ENCODE assay signal across 19 cellular contexts in the genomic region with DNA sequence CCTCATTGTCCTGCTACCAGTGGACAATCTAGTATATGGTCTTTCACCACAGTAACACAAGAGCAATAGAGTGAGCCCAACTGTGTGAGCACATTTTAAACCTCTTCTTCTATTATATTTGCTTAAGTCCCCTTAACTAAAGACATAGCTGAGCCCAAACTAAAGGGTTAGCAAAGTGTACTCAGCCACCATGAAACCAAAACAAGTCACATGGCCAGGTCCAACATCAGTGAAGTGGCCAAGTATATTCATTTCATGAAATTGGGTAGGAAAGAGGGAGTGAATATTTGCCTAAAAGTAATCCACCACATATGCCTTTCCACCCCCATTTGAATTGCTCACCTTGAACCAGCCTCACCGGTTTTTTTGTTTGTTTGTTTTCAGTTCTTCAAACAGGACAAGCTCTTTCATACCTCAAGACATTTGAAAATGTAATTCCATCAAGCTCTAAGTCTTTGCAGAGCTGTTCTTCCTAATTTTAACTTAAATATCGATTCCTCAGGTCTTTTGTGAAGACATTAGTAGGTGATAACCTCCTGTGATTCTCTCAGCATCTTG.
DNase-seq lines count a peak whose midpoint lies in the region; ATAC-seq, FAIRE-seq and TF ChIP-seq lines count a peak whose summit lies in the region.
"Had no signal": no experiment of that assay in that cellular context is flagged by ENCODE, and none has a peak within 500 bp of the region (broad histone marks: within the 10 kb centered on the region; RNA-seq: fewer than 3 reads in every experiment).

No MANE protein-coding gene starts in this region.

- H3K4me1 ChIP-seq in IMR-90 (ENCODE audit: control insufficient read depth, insufficient read depth, low read length): no peaks in the 10 kb centered on the region

- H2AFZ ChIP-seq in IMR-90 (replicated peaks; ENCODE audit: low read length, poor library complexity): no peak overlapping the region
- H2AFZ ChIP-seq: GM23338 had no signal

- CTCF ChIA-PET in IMR-90 (lab: Yijun Ruan, JAX): interaction anchor here (0.7 to 0.8 kb wide), 2 partner anchors 74 to 597 kb away, joined by 3 read pairs; no protein-coding TSS in a partner anchor

- no peak overlapping the region for H2AK5ac ChIP-seq in IMR-90 (ENCODE audit: low read depth, low read length)

- H4K5ac ChIP-seq in IMR-90 (ENCODE audit: low read depth, low read length): no peak overlapping the region

- peak; percentile 40 for FAIRE-seq in bronchial epithelial cell (lab: Jason Lieb, UNC)
- FAIRE-seq: D721Med, G401.6, GM12892 had no signal

- WGBS in IMR-90 (ENCODE audit: extremely low coverage in 2 of 2, insufficient read length in 1 of 2), 2 experiments: no CpG with 5 or more reads among the region's 2 CpGs

- H3K4me2 ChIP-seq in IMR-90 (ENCODE audit: low read depth, low read length): no peak overlapping the region
- H3K4me2 ChIP-seq: BLaER1, GM23338 had no signal

- DNase-seq in DMS53 treated with DMSO at 0.1 percent for 48 hours (lab: John Stamatoyannopoulos, UW; ENCODE audit: unreplicated experiment) (peak; percentile 25), DMS79 treated with DMSO at 0.1 percent for 48 hours (lab: John Stamatoyannopoulos, UW) (peak; percentile 15), IMR-90 (no peak), bronchial epithelial cell (ENCODE audit: low read depth) (peak; percentile 71), MG63 (no peak), brain microvascular endothelial cell (no peak)
- DNase-seq: CD4-positive, CD25-positive, alpha-beta regulatory T cell; CD8-positive, alpha-beta T cell; DND-41; H9 had no signal

- no peak overlapping the region; the same call in 1 of the 2 replicates for H3K14ac ChIP-seq in IMR-90 (replicated peaks; ENCODE audit: low read depth, low read length)

- in situ Hi-C loops in IMR-90 (cut with MboI; ENCODE audit: low sequenced_read_pairs) (no loop called here), brain microvascular endothelial cell (cut with HindIII; ENCODE audit: low pct_ligation_motif_present, low sequenced_read_pairs) (no loop called here)

- H3K9me3 ChIP-seq in IMR-90 (ENCODE audit: control insufficient read depth, insufficient read depth, low read length): no peaks in the 10 kb centered on the region
- H3K9me3 ChIP-seq in MG63: no peaks in the 10 kb centered on the region
- H3K9me3 ChIP-seq: BLaER1 had no signal

- H3K27ac ChIP-seq in IMR-90 (ENCODE audit: insufficient read depth, low read length) (no peak overlapping the region), brain microvascular endothelial cell (no peak overlapping the region)
- H3K27ac ChIP-seq: BLaER1, C4-2B had no signal

- no peak for TF ChIP-seq POLR2A in IMR-90 (IDR thresholded peaks at IDR 0.05; ENCODE audit: low read depth, low read length)

- no peak overlapping the region for H3K18ac ChIP-seq in IMR-90 (ENCODE audit: low read depth, low read length)

- TF ChIP-seq CTCF in IMR-90 (conservative IDR thresholded peaks at IDR 0.05; ENCODE audit: low read depth, low read length) (no peak), bronchial epithelial cell (IDR thresholded peaks at IDR 0.05; ENCODE audit: insufficient read depth, low read length, severe bottlenecking) (no peak), brain microvascular endothelial cell (IDR thresholded peaks at IDR 0.05; ENCODE audit: low read depth, low read length, missing control alignments) (no peak)

- POLR2A ChIA-PET in IMR-90 (lab: Charles Lee; ENCODE audit: unreplicated experiment): no interaction called here

- no peaks in the 10 kb centered on the region for H4K20me1 ChIP-seq in IMR-90 (ENCODE audit: insufficient read depth, low read length)
- H4K20me1 ChIP-seq: BLaER1 had no signal

- intact Hi-C loops in IMR-90 (cut with micrococcal nuclease): no loop called here

- H3K79me1 ChIP-seq in IMR-90 (ENCODE audit: low read depth in 1 of 2, low read length in 2 of 2): no peaks in the 10 kb centered on the region

- H3K36me3 ChIP-seq in IMR-90 (ENCODE audit: control insufficient read depth, insufficient read depth, low read length): no peaks in the 10 kb centered on the region
- no peaks in the 10 kb centered on the region for H3K36me3 ChIP-seq in bronchial epithelial cell (ENCODE audit: control insufficient read depth, insufficient read depth, low read length)
- no peaks in the 10 kb centered on the region for H3K36me3 ChIP-seq in MG63
- H3K36me3 ChIP-seq in brain microvascular endothelial cell (replicated peaks): no peaks in the 10 kb centered on the region
- H3K36me3 ChIP-seq: BLaER1 had no signal

- H3K27me3 ChIP-seq in IMR-90 (ENCODE audit: control insufficient read depth, insufficient read depth, low read length): no peaks in the 10 kb centered on the region
- no peaks in the 10 kb centered on the region for H3K27me3 ChIP-seq in bronchial epithelial cell (ENCODE audit: control insufficient read depth, insufficient read depth, low read length)
- H3K27me3 ChIP-seq in MG63: no peaks in the 10 kb centered on the region; the same call in 1 of the 2 replicates
- no peaks in the 10 kb centered on the region for H3K27me3 ChIP-seq in brain microvascular endothelial cell (replicated peaks)
- H3K27me3 ChIP-seq: BLaER1 had no signal

- H3K4me3 ChIP-seq in IMR-90 (ENCODE audit: insufficient read depth, low read depth, low read length) (no peak overlapping the region), bronchial epithelial cell (ENCODE audit: low read depth, low read length) (no peak overlapping the region), MG63 (no peak overlapping the region), brain microvascular endothelial cell (ENCODE audit: low read depth, low read length) (no peak overlapping the region)
- H3K4me3 ChIP-seq: BLaER1, GM23338 had no signal

- H2BK15ac ChIP-seq in IMR-90 (ENCODE audit: low read depth, low read length): peak overlapping the region; percentile 61; the same call in 2 of the 3 replicates

- H3K23ac ChIP-seq in IMR-90 (ENCODE audit: low read depth, low read length): 0 out of 2 replicates have a peak overlapping the region, but pooled peaks have one; percentile 48

- H3K4ac ChIP-seq in IMR-90 (ENCODE audit: low read depth, low read length): no peak overlapping the region

- H4K91ac ChIP-seq in IMR-90 (ENCODE audit: insufficient read depth, low read depth, low read length): no peak overlapping the region

- no TSS peak for BruUV-seq in IMR-90 (replicated peaks; lab: Mats Ljungman, UMichigan)

- H3K56ac ChIP-seq in IMR-90 (ENCODE audit: extremely low read depth, insufficient read depth, low read length): no peak overlapping the region

- H3K9me1 ChIP-seq in IMR-90 (ENCODE audit: insufficient read depth, low read length): no peaks in the 10 kb centered on the region

- no peak overlapping the region for H3K9ac ChIP-seq in IMR-90 (ENCODE audit: low read depth, low read length)
- H3K9ac ChIP-seq: BLaER1 had no signal

- H2AK9ac ChIP-seq in IMR-90 (replicated peaks; ENCODE audit: low read depth, low read length, poor library complexity): no peak overlapping the region

- TF ChIP-seq RAD21 in IMR-90 (IDR thresholded peaks at IDR 0.05; ENCODE audit: low read length): no peak

- no peak for ATAC-seq in IMR-90 (ENCODE audit: low read depth)
- no peak for ATAC-seq in HG02885 (IDR thresholded peaks at IDR 0.05; ENCODE audit: poor library complexity, unreplicated experiment)
- ATAC-seq in GM18909 (IDR thresholded peaks at IDR 0.05; ENCODE audit: poor library complexity, unreplicated experiment): no peak
- ATAC-seq: CD8-positive, alpha-beta T cell; GM23338; HCT116 had no signal

- no peak overlapping the region for H2BK120ac ChIP-seq in IMR-90 (ENCODE audit: low read depth, low read length)

- no peak overlapping the region for H4K8ac ChIP-seq in IMR-90 (ENCODE audit: low read depth in 2 of 2, low read length in 2 of 2)

- H2BK5ac ChIP-seq in IMR-90 (ENCODE audit: low read depth, low read length, poor library complexity, severe bottlenecking): no peak overlapping the region

- dilution Hi-C loops in IMR-90 (cut with HindIII; ENCODE audit: low sequenced_read_pairs, unreplicated experiment): no loop called here

- 0 out of 2 replicates have a peak overlapping the region, but pooled peaks have one; percentile 36 for H2BK20ac ChIP-seq in IMR-90 (ENCODE audit: low read depth, low read length)

TF ChIP-seq in IMR-90, 13 proteins besides CTCF, POLR2A, EP300 and RAD21:
- no peak for TF ChIP-seq FOS (IDR thresholded peaks at IDR 0.05; ENCODE audit: low read depth, low read length)
- TF ChIP-seq RFX5 (IDR thresholded peaks at IDR 0.05; ENCODE audit: low read depth, low read length): no peak
- TF ChIP-seq, protein P1, sequence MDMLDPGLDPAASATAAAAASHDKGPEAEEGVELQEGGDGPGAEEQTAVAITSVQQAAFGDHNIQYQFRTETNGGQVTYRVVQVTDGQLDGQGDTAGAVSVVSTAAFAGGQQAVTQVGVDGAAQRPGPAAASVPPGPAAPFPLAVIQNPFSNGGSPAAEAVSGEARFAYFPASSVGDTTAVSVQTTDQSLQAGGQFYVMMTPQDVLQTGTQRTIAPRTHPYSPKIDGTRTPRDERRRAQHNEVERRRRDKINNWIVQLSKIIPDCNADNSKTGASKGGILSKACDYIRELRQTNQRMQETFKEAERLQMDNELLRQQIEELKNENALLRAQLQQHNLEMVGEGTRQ (IDR thresholded peaks at IDR 0.05; ENCODE audit: low read depth, low read length): no peak
- TF ChIP-seq RCOR1 (IDR thresholded peaks at IDR 0.05; ENCODE audit: insufficient replicate concordance, low read length): no peak
- TF ChIP-seq SMC3 (IDR thresholded peaks at IDR 0.05; ENCODE audit: low read depth, low read length): no peak
- TF ChIP-seq, protein P2, sequence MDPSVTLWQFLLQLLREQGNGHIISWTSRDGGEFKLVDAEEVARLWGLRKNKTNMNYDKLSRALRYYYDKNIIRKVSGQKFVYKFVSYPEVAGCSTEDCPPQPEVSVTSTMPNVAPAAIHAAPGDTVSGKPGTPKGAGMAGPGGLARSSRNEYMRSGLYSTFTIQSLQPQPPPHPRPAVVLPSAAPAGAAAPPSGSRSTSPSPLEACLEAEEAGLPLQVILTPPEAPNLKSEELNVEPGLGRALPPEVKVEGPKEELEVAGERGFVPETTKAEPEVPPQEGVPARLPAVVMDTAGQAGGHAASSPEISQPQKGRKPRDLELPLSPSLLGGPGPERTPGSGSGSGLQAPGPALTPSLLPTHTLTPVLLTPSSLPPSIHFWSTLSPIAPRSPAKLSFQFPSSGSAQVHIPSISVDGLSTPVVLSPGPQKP (IDR thresholded peaks at IDR 0.05; ENCODE audit: borderline replicate concordance, low read depth, low read length): no peak
- TF ChIP-seq NFE2L2 (IDR thresholded peaks at IDR 0.05; ENCODE audit: low read depth, low read length): no peak
- TF ChIP-seq CEBPB (IDR thresholded peaks at IDR 0.05; ENCODE audit: low read depth, low read length): no peak
- no peak for TF ChIP-seq MAZ (IDR thresholded peaks at IDR 0.05; ENCODE audit: borderline replicate concordance, low read depth, low read length)
- TF ChIP-seq MXI1 (IDR thresholded peaks at IDR 0.05; ENCODE audit: borderline replicate concordance, low read depth, low read length): no peak
- TF ChIP-seq BHLHE40 (IDR thresholded peaks at IDR 0.05; ENCODE audit: low read depth, low read length): no peak
- no peak for TF ChIP-seq MAFK (IDR thresholded peaks at IDR 0.05; ENCODE audit: low read depth, low read length)
- no peak for TF ChIP-seq CHD1 (IDR thresholded peaks at IDR 0.05; ENCODE audit: low read depth, low read length)
TF ChIP-seq in IMR-90: peak in this region for 0.

Comparison
In these comparisons a context has a peak if more than half of its experiments do, and no peak if none do; other contexts are left out.
1. DNase-seq: peak in DMS53 treated with DMSO at 0.1 percent for 48 hours (single experiment), DMS79 treated with DMSO at 0.1 percent for 48 hours (single experiment) and bronchial epithelial cell (single experiment); none in IMR-90 (single experiment), MG63 (single experiment) and brain microvascular endothelial cell (single experiment).